Comparison of ENCODE assay signal across 17 cellular contexts in the genomic region with DNA sequence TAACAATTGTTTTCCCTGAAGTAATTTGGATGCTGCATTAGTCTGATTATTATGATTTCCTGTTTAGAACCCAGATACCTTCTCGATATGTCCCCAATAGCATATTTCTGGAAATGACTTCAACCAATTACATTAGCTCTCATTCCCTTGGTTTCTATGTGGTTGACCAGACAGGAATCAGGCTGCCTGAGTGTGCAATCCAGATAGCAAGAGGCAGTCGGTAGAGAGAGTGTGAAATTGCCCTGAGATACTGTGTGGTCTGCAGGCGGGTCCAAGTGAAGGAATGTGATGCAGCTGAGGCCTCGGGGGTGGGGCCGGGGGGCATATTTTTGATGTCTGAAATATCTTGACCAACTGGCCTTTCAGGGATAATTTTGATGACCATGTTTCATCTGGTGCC.
DNase-seq lines count a peak whose midpoint lies in the region; ATAC-seq and TF ChIP-seq lines count a peak whose summit lies in the region.
"Had no signal": no experiment of that assay in that cellular context is flagged by ENCODE, and none has a peak within 500 bp of the region (broad histone marks: within the 10 kb centered on the region; RNA-seq: fewer than 3 reads in every experiment).

No MANE protein-coding gene starts in this region.

- H3K27ac Mint-ChIP-seq in type B pancreatic cell, result peak overlapping the region; percentile 8
- H3K27ac Mint-ChIP-seq: activated CD8-positive, alpha-beta T cell treated with anti-CD3 and anti-CD28 coated beads, Interleukin-2, amount 10 ng/mL, durations not matched to agents 7 days and 5 days had no signal

- DNase-seq in HT1080 (ENCODE audit: low read depth) (peak; percentile 34), SKM-1 treated with dmso at 0.1 percent for 144 hours (lab: John Stamatoyannopoulos, UW; ENCODE audit: unreplicated experiment) (peak; percentile 33), fibroblast of peridontal ligament (ENCODE audit: extremely low read depth) (peak; percentile 35), type B pancreatic cell (ENCODE audit: extremely low spot score, unreplicated experiment) (no peak), mucosa of gallbladder (ENCODE audit: low spot score) (no peak)
- no peak for DNase-seq in activated CD4-positive, alpha-beta T cell treated with anti-CD3 and anti-CD28 coated beads, Interleukin-2, amount 50 U/mL, for 1 hour
- DNase-seq: activated CD8-positive, alpha-beta T cell treated with anti-CD3 and anti-CD28 coated beads, Interleukin-2, amount 10 ng/mL, durations not matched to agents 7 days and 5 days; activated effector memory CD4-positive, alpha-beta T cell treated with Interleukin-2 at 50 U/mL for 16 hours; glutamatergic neuron; naive thymus-derived CD8-positive, alpha-beta T cell; NCI-H1436; NCI-H510A; Peyer's patch; sigmoid colon; stomach had no signal

- no peaks in the 10 kb centered on the region for H3K9me3 Mint-ChIP-seq in type B pancreatic cell
- H3K9me3 Mint-ChIP-seq: naive thymus-derived CD8-positive, alpha-beta T cell had no signal

- H3K4me3 Mint-ChIP-seq in type B pancreatic cell, result no peak overlapping the region
- H3K4me3 Mint-ChIP-seq: activated CD8-positive, alpha-beta T cell treated with anti-CD3 and anti-CD28 coated beads, Interleukin-2, amount 10 ng/mL, durations not matched to agents 7 days and 5 days; naive thymus-derived CD8-positive, alpha-beta T cell had no signal

- TF ChIP-seq CTCF in type B pancreatic cell (conservative IDR thresholded peaks at IDR 0.05), result no peak

- ATAC-seq in HG03280 (IDR thresholded peaks at IDR 0.05; ENCODE audit: unreplicated experiment), result no peak
- ATAC-seq: activated CD8-positive, alpha-beta T cell treated with anti-CD3 and anti-CD28 coated beads, Interleukin-2, amount 10 ng/mL, durations not matched to agents 7 days and 5 days; body of pancreas; naive thymus-derived CD8-positive, alpha-beta T cell had no signal

- no peaks in the 10 kb centered on the region for H3K36me3 Mint-ChIP-seq in type B pancreatic cell
- H3K36me3 Mint-ChIP-seq: naive thymus-derived CD8-positive, alpha-beta T cell had no signal

- peaks cover 28% of the 10 kb centered on the region for H3K4me1 Mint-ChIP-seq in type B pancreatic cell (ENCODE audit: unreplicated experiment)

- H3K27me3 Mint-ChIP-seq in type B pancreatic cell, result no peaks in the 10 kb centered on the region
- H3K27me3 Mint-ChIP-seq: naive thymus-derived CD8-positive, alpha-beta T cell had no signal

Comparison
In these comparisons a context has a peak if more than half of its experiments do, and no peak if none do; other contexts are left out.
1. DNase-seq: peak in HT1080 (single experiment), SKM-1 treated with dmso at 0.1 percent for 144 hours (single experiment) and fibroblast of peridontal ligament (single experiment); none in type B pancreatic cell (single experiment), mucosa of gallbladder (single experiment) and activated CD4-positive, alpha-beta T cell treated with anti-CD3 and anti-CD28 coated beads, Interleukin-2, amount 50 U/mL, for 1 hour (single experiment).